In the genomic region with DNA sequence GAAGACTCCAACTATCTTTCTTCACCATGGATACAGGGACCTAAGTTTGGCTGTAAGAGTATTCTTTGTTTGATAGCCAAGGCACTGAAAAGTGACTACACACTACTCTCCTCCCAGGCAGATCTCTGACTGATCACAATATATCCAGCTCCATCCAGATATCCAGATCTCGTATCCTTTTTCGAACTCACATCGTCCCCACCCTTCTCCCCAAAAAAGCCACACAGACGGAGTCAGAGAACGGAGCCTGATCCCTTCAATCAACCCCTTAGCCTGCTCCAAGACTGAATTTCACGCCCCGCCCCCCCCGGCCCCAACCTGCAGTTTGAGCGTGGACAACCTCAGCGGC, we compare ENCODE assay signal across 8 cellular contexts. TPM values are rescaled to one million over a fixed set of nuclear protein-coding genes. Genes with fewer than 3 reads are reported as not detected.
A peak's percentile ranks its signal among the peaks of the same experiment; 100 is the strongest.
DNase-seq lines count a peak whose midpoint lies in the region; ATAC-seq lines count a peak whose summit lies in the region.

No MANE protein-coding gene starts in this region.

- H3K4me1 Mint-ChIP-seq in activated T-cell treated with anti-CD3 and anti-CD28 coated beads, Interleukin-2, amount 50 U/mL, for 72 hours (ENCODE audit: low read depth), result peaks cover 29% of the 10 kb centered on the region
- H3K4me1 Mint-ChIP-seq in activated CD8-positive, alpha-beta T cell treated with anti-CD3 and anti-CD28 coated beads, Interleukin-2, amount 10 ng/mL, durations not matched to agents 7 days and 5 days (ENCODE audit: low read depth), result peaks cover 22% of the 10 kb centered on the region
- H3K4me1 Mint-ChIP-seq in stimulated activated effector memory CD8-positive, alpha-beta T cell treated with anti-CD3 and anti-CD28 coated beads, Interleukin-12 subunit alpha, Interleukin-12 subunit beta, amount 100 ng/mL, for 72 hours, result peaks cover 21% of the 10 kb centered on the region

- no peak for DNase-seq in activated T-cell treated with anti-CD3 and anti-CD28 coated beads, Interleukin-2, amount 50 U/mL, for 72 hours
- no peak for DNase-seq in activated T-cell treated with anti-CD3 and anti-CD28 coated beads, Interleukin-2, amount 50 U/mL, for 1 hour
- DNase-seq in activated CD8-positive, alpha-beta T cell treated with anti-CD3 and anti-CD28 coated beads, Interleukin-2, amount 10 ng/mL, durations not matched to agents 7 days and 5 days, result no peak
- no peak for DNase-seq in stimulated activated effector memory CD8-positive, alpha-beta T cell treated with anti-CD3 and anti-CD28 coated beads, Interleukin-12 subunit alpha, Interleukin-12 subunit beta, amount 100 ng/mL, for 72 hours (ENCODE audit: low spot score in 2 of 2)
- DNase-seq in stimulated activated CD4-positive, alpha-beta T cell treated with anti-CD3 and anti-CD28 coated beads, Interleukin-2, amount 100 ng/mL, for 48 hours, result no peak

- H3K36me3 Mint-ChIP-seq in activated T-cell treated with anti-CD3 and anti-CD28 coated beads, Interleukin-2, amount 50 U/mL, for 72 hours (ENCODE audit: insufficient read depth in 2 of 2), result peaks cover 4 to 7% of the 10 kb centered on the region in 2 donors
- peaks cover 14% of the 10 kb centered on the region for H3K36me3 Mint-ChIP-seq in activated CD8-positive, alpha-beta T cell treated with anti-CD3 and anti-CD28 coated beads, Interleukin-2, amount 10 ng/mL, durations not matched to agents 7 days and 5 days (ENCODE audit: low read depth)
- peaks cover 13% of the 10 kb centered on the region for H3K36me3 Mint-ChIP-seq in stimulated activated effector memory CD8-positive, alpha-beta T cell treated with anti-CD3 and anti-CD28 coated beads, Interleukin-12 subunit alpha, Interleukin-12 subunit beta, amount 100 ng/mL, for 72 hours

- no peaks in the 10 kb centered on the region for H3K9me3 ChIP-seq in iPS-15b (ENCODE audit: control insufficient read depth, insufficient read depth, low read length)

- peak overlapping the region; percentile 98 for H3K4me3 ChIP-seq in iPS-15b (ENCODE audit: low read depth, low read length)

- no peak for ATAC-seq in activated T-cell treated with anti-CD3 and anti-CD28 coated beads, Interleukin-2, amount 50 U/mL, for 72 hours (replicated peaks in 1 of 2)
- ATAC-seq in activated CD8-positive, alpha-beta T cell treated with anti-CD3 and anti-CD28 coated beads, Interleukin-2, amount 10 ng/mL, durations not matched to agents 7 days and 5 days, result peak; percentile 3
- no peak for ATAC-seq in stimulated activated effector memory CD8-positive, alpha-beta T cell treated with anti-CD3 and anti-CD28 coated beads, Interleukin-12 subunit alpha, Interleukin-12 subunit beta, amount 100 ng/mL, for 72 hours
- no peak for ATAC-seq in HG03442 (IDR thresholded peaks at IDR 0.05; ENCODE audit: unreplicated experiment)
- no peak for ATAC-seq in HG02938 (IDR thresholded peaks at IDR 0.05; ENCODE audit: unreplicated experiment)

- peak overlapping the region; percentile 76 for H3K27ac Mint-ChIP-seq in activated T-cell treated with anti-CD3 and anti-CD28 coated beads, Interleukin-2, amount 50 U/mL, for 72 hours
- H3K27ac Mint-ChIP-seq in activated CD8-positive, alpha-beta T cell treated with anti-CD3 and anti-CD28 coated beads, Interleukin-2, amount 10 ng/mL, durations not matched to agents 7 days and 5 days, result peak overlapping the region; percentile 93
- peak overlapping the region; percentile 96 for H3K27ac Mint-ChIP-seq in stimulated activated effector memory CD8-positive, alpha-beta T cell treated with anti-CD3 and anti-CD28 coated beads, Interleukin-12 subunit alpha, Interleukin-12 subunit beta, amount 100 ng/mL, for 72 hours

- peaks cover 3% of the 10 kb centered on the region for H3K36me3 ChIP-seq in iPS-15b (ENCODE audit: control insufficient read depth, insufficient read depth, low read length)

- CTCF ChIA-PET in activated CD8-positive, alpha-beta T cell treated with anti-CD3 and anti-CD28 coated beads, Interleukin-2, amount 10 ng/mL, durations not matched to agents 7 days and 5 days (lab: Charles Lee), result interaction anchor here (1.9 kb wide), 1 partner anchor 72 kb away, joined by 7 read pairs; no protein-coding TSS in a partner anchor

- peak overlapping the region; percentile 94 to 100 for H3K4me3 Mint-ChIP-seq in activated T-cell treated with anti-CD3 and anti-CD28 coated beads, Interleukin-2, amount 50 U/mL, for 72 hours
- H3K4me3 Mint-ChIP-seq in activated CD8-positive, alpha-beta T cell treated with anti-CD3 and anti-CD28 coated beads, Interleukin-2, amount 10 ng/mL, durations not matched to agents 7 days and 5 days, result peak overlapping the region; percentile 99
- H3K4me3 Mint-ChIP-seq in stimulated activated effector memory CD8-positive, alpha-beta T cell treated with anti-CD3 and anti-CD28 coated beads, Interleukin-12 subunit alpha, Interleukin-12 subunit beta, amount 100 ng/mL, for 72 hours, result peak overlapping the region; percentile 95

- H3K9me3 Mint-ChIP-seq in activated T-cell treated with anti-CD3 and anti-CD28 coated beads, Interleukin-2, amount 50 U/mL, for 72 hours, result peaks cover 0 to 2% of the 10 kb centered on the region in 2 donors
- peaks cover 8% of the 10 kb centered on the region for H3K9me3 Mint-ChIP-seq in activated CD8-positive, alpha-beta T cell treated with anti-CD3 and anti-CD28 coated beads, Interleukin-2, amount 10 ng/mL, durations not matched to agents 7 days and 5 days (ENCODE audit: insufficient read depth)
- peaks cover 7% of the 10 kb centered on the region for H3K9me3 Mint-ChIP-seq in stimulated activated effector memory CD8-positive, alpha-beta T cell treated with anti-CD3 and anti-CD28 coated beads, Interleukin-12 subunit alpha, Interleukin-12 subunit beta, amount 100 ng/mL, for 72 hours

- no peaks in the 10 kb centered on the region for H3K4me1 ChIP-seq in iPS-15b (ENCODE audit: control insufficient read depth, insufficient read depth, low read length)

- POLR2A ChIA-PET in activated CD8-positive, alpha-beta T cell treated with anti-CD3 and anti-CD28 coated beads, Interleukin-2, amount 10 ng/mL, durations not matched to agents 7 days and 5 days (lab: Charles Lee), result interaction anchor here (1.0 kb wide), 1 partner anchor 239 kb away, joined by 3 read pairs; no protein-coding TSS in a partner anchor

- H3K27me3 Mint-ChIP-seq in activated T-cell treated with anti-CD3 and anti-CD28 coated beads, Interleukin-2, amount 50 U/mL, for 72 hours (ENCODE audit: low read depth), result no peaks in the 10 kb centered on the region
- H3K27me3 Mint-ChIP-seq in activated CD8-positive, alpha-beta T cell treated with anti-CD3 and anti-CD28 coated beads, Interleukin-2, amount 10 ng/mL, durations not matched to agents 7 days and 5 days (ENCODE audit: low read depth), result no peaks in the 10 kb centered on the region

- no peaks in the 10 kb centered on the region for H3K27me3 ChIP-seq in iPS-15b (ENCODE audit: control insufficient read depth, insufficient read depth, low read length)

- peak overlapping the region; percentile 79 for H3K9ac ChIP-seq in iPS-15b (ENCODE audit: low read depth, low read length)

RNA-seq across cellular contexts. Expression of gene DHX57, which starts 0.5 kb away (rescaled TPM):
- 10 to 100 TPM; 10.0 to 21.7 TPM for total RNA-seq in activated T-cell treated with anti-CD3 and anti-CD28 coated beads, Interleukin-2, amount 50 U/mL, for 72 hours
- 10 to 100 TPM; 13.4 to 15.3 TPM for total RNA-seq in activated CD8-positive, alpha-beta T cell treated with anti-CD3 and anti-CD28 coated beads, Interleukin-2, amount 10 ng/mL, durations not matched to agents 7 days and 5 days

RNA-seq across cellular contexts. Expression of gene MORN2, which starts 0.6 kb away (rescaled TPM):
- 1 to 10 TPM; 3.0 to 9.3 TPM for total RNA-seq in activated T-cell treated with anti-CD3 and anti-CD28 coated beads, Interleukin-2, amount 50 U/mL, for 72 hours
- 1 to 10 TPM; 3.3 to 3.6 TPM for total RNA-seq in activated CD8-positive, alpha-beta T cell treated with anti-CD3 and anti-CD28 coated beads, Interleukin-2, amount 10 ng/mL, durations not matched to agents 7 days and 5 days

RNA-seq across cellular contexts. Expression of gene ARHGEF33, which starts 14.5 kb away (rescaled TPM):
- under 1 TPM in 1 of 2 donors, not detected in 1; 0.58 TPM for total RNA-seq in activated T-cell treated with anti-CD3 and anti-CD28 coated beads, Interleukin-2, amount 50 U/mL, for 72 hours
- total RNA-seq in activated CD8-positive, alpha-beta T cell treated with anti-CD3 and anti-CD28 coated beads, Interleukin-2, amount 10 ng/mL, durations not matched to agents 7 days and 5 days, result under 1 TPM in 1 of 2 experiments, not detected in 1; 0.08 TPM
